ENCODE assay signal across 9 cellular contexts in genomic region chr9:129888085-129888808, GRCh38. TPM values are rescaled to one million over a fixed set of nuclear protein-coding genes. Genes with fewer than 3 reads are reported as not detected.
A peak's percentile ranks its signal among the peaks of the same experiment; 100 is the strongest.
DNase-seq lines count a peak whose midpoint lies in the region; ATAC-seq, FAIRE-seq and TF ChIP-seq lines count a peak whose summit lies in the region.
"Had no signal": no experiment of that assay in that cellular context is flagged by ENCODE, and none has a peak within 500 bp of the region (broad histone marks: within the 10 kb centered on the region; RNA-seq: fewer than 3 reads in every experiment).

No MANE protein-coding gene starts in this region.

- H3K4me1 ChIP-seq in GM12878 (ENCODE audit: control insufficient read depth, insufficient read depth, low read length) = peaks cover 88% of the 10 kb centered on the region
- peaks cover 19% of the 10 kb centered on the region for H3K4me1 ChIP-seq in prostate gland (replicated peaks)

- TF ChIP-seq EP300 in GM12878 (IDR thresholded peaks at IDR 0.05; ENCODE audit: borderline replicate concordance in 1 of 2, control insufficient read depth in 1 of 2, low read depth in 2 of 2, low read length in 2 of 2) = peak; percentile 96 to 99

- FAIRE-seq in GM19239 (lab: Jason Lieb, UNC) (peak; percentile 98), GM12878 (lab: Jason Lieb, UNC) (peak; percentile 96)

- 1% methylated on average over 26 of the region's 26 CpGs for WGBS in GM12878 (ENCODE audit: insufficient coverage, insufficient replicate concordance, low lambda C conversion rate, missing lambda C conversion rate)
- 79% methylated on average over 26 of the region's 26 CpGs for WGBS in prostate gland

- in situ Hi-C loops in GM12878 (cut with MboI) = loop anchor here (5.0 kb wide), 2 partner anchors 104 to 154 kb away; partner anchors contain the start of gene FNBP1

- TF ChIP-seq CTCF in GM12878 (IDR thresholded peaks at IDR 0.05 in 2 of 3, conservative IDR thresholded peaks at IDR 0.05 in 1 of 3; ENCODE audit: control insufficient read depth in 2 of 3, extremely low read depth in 1 of 3, insufficient read depth in 1 of 3, low read depth in 3 of 3, low read length in 3 of 3) (no peak), prostate gland (IDR thresholded peaks at IDR 0.05) (no peak)

- H3K9me3 ChIP-seq in GM12878 (replicated peaks; ENCODE audit: control insufficient read depth, insufficient read depth, low read length) (no peaks in the 10 kb centered on the region), prostate gland (no peaks in the 10 kb centered on the region)
- H3K9me3 ChIP-seq: body of pancreas had no signal

- H3K9ac ChIP-seq in GM12878 (ENCODE audit: control insufficient read depth, insufficient read depth, low read length) = peak overlapping the region; percentile 90

- RAD21 ChIA-PET in GM12878 (lab: Charles Lee; ENCODE audit: unreplicated experiment) = interaction anchor here (0.8 to 5.4 kb wide), 16 partner anchors 28 to 158 kb away, joined by 3 to 89 read pairs (median 6); no protein-coding TSS in a partner anchor

- peak; percentile 93 for TF ChIP-seq POLR2A in GM12878 (IDR thresholded peaks at IDR 0.05; ENCODE audit: low read depth, low read length)
- TF ChIP-seq POLR2A in prostate gland (IDR thresholded peaks at IDR 0.05) = no peak

- POLR2A ChIA-PET in GM12878 (lab: Charles Lee) = interaction anchor here (0.7 to 5.2 kb wide), 13 partner anchors 16 to 156 kb away, joined by 3 to 79 read pairs (median 6); no protein-coding TSS in a partner anchor

- H4K20me1 ChIP-seq in GM12878 (ENCODE audit: control insufficient read depth, insufficient read depth) = no peaks in the 10 kb centered on the region; the same call in 1 of the 2 replicates

- DNase-seq in GM19239 (ENCODE audit: insufficient read length, low spot score) (peak; percentile 36), T-helper 9 cell (peak; percentile 83), GM12878 (ENCODE audit: low read depth, low spot score) (peak; percentile 100), prostate gland (ENCODE audit: low spot score) (no peak), superior temporal gyrus (ENCODE audit: extremely low spot score) (no peak), SW 1271 (lab: John Stamatoyannopoulos, UW) (no peak), NCI-H146 treated with DMSO at 0.1 percent for 48 hours (lab: John Stamatoyannopoulos, UW; ENCODE audit: unreplicated experiment) (no peak)

- H3K27ac ChIP-seq in GM12878 (ENCODE audit: control insufficient read depth, insufficient read depth) = peak overlapping the region; percentile 96
- peak overlapping the region; percentile 8 to 65 for H3K27ac ChIP-seq in prostate gland

- peak overlapping the region; percentile 74 for H3K4me3 ChIP-seq in GM12878
- no peak overlapping the region for H3K4me3 ChIP-seq in prostate gland
- H3K4me3 ChIP-seq: body of pancreas had no signal

- peaks cover 53% of the 10 kb centered on the region for H3K79me2 ChIP-seq in GM12878 (ENCODE audit: control insufficient read depth, insufficient read depth, low read length)

- intact Hi-C loops in GM12878 (cut with micrococcal nuclease; ENCODE audit: unreplicated experiment) = loop anchor here (1.0 to 5.0 kb wide), 6 partner anchors 12 to 209 kb away; no protein-coding TSS in a partner anchor
- intact Hi-C loops in prostate gland (cut with DNase I) = loop anchor here (5.0 kb wide), 2 partner anchors 44 to 349 kb away; no protein-coding TSS in a partner anchor

- H3K27me3 ChIP-seq in GM12878 (replicated peaks in 1 of 2; ENCODE audit: control insufficient read depth in 2 of 2, insufficient read depth in 2 of 2, low read length in 1 of 2) (no peaks in the 10 kb centered on the region), prostate gland (replicated peaks; ENCODE audit: insufficient read depth) (no peaks in the 10 kb centered on the region)
- H3K27me3 ChIP-seq: body of pancreas had no signal

- H3K36me3 ChIP-seq in GM12878 (ENCODE audit: control insufficient read depth in 2 of 2, insufficient read depth in 2 of 2, low read length in 1 of 2) = peaks cover 10 to 20% of the 10 kb centered on the region in 2 experiments
- peaks cover 0 to 3% of the 10 kb centered on the region in 2 donors for H3K36me3 ChIP-seq in prostate gland

- ATAC-seq in HG03196 (IDR thresholded peaks at IDR 0.05; ENCODE audit: unreplicated experiment) (peak; percentile 50), GM12878 (peak; percentile 59)
- ATAC-seq: body of pancreas had no signal

- BruUV-seq in GM12878 (replicated peaks; lab: Mats Ljungman, UMichigan) = no TSS peak

- peak overlapping the region; percentile 100 for H3K4me2 ChIP-seq in GM12878 (ENCODE audit: control insufficient read depth, insufficient read depth)

- TF ChIP-seq RAD21 in GM12878 (IDR thresholded peaks at IDR 0.05; ENCODE audit: insufficient read depth, low read depth, low read length) = no peak

- CTCF ChIA-PET in GM12878 (lab: Yijun Ruan, JAX) = interaction anchor here (0.6 to 1.9 kb wide), 10 partner anchors 13 to 241 kb away, joined by 3 to 8 read pairs (median 3); no protein-coding TSS in a partner anchor

- no peak overlapping the region for H2AFZ ChIP-seq in GM12878 (ENCODE audit: control insufficient read depth, low read depth, low read length)

- SMC1A ChIA-PET in GM12878 (lab: Charles Lee; ENCODE audit: uncharacterized antibody, unreplicated experiment) = interaction anchor here (0.8 to 3.5 kb wide), 14 partner anchors 13 to 151 kb away, joined by 3 to 42 read pairs (median 5); no protein-coding TSS in a partner anchor

TF ChIP-seq in GM12878, 131 proteins besides CTCF, POLR2A, EP300 and RAD21 (continues in another document):
- no peak for TF ChIP-seq STAT3 (IDR thresholded peaks at IDR 0.05; ENCODE audit: low read depth, low read length)
- no peak for TF ChIP-seq BRCA1 (IDR thresholded peaks at IDR 0.05; ENCODE audit: low read depth, low read length)
- TF ChIP-seq CEBPB (IDR thresholded peaks at IDR 0.05; ENCODE audit: borderline replicate concordance in 1 of 2, low read depth in 2 of 2, low read length in 2 of 2) = no peak
- TF ChIP-seq TBL1XR1 (IDR thresholded peaks at IDR 0.05; ENCODE audit: low read depth, low read length) = peak; percentile 97
- TF ChIP-seq KLF5 (IDR thresholded peaks at IDR 0.05; ENCODE audit: partially characterized antibody) = peak; percentile 84
- TF ChIP-seq EED (IDR thresholded peaks at IDR 0.05; ENCODE audit: low read depth) = peak; percentile 100
- peak; percentile 67; the same call in 1 of the 2 replicates for TF ChIP-seq BMI1 (IDR thresholded peaks at IDR 0.05; ENCODE audit: borderline replicate concordance)

RNA-seq across cellular contexts. Expression of gene USP20, which starts 53.0 kb away (rescaled TPM):
- 11.7 and 12.6 TPM in 2 replicates for total RNA-seq in GM12878 (2013; cell fraction: nucleolus; rRNA removed)
- total RNA-seq in GM12878 (2014; rRNA removed) = 10.7 and 14.4 TPM in 2 replicates
- total RNA-seq in GM12878 (2014; rRNA removed; fragmentation: Illumina TruSeq; extraction: Trizol) = 6.4 and 7.6 TPM in 2 replicates
- 23.0 and 23.3 TPM in 2 replicates for total RNA-seq in GM12878 (2021)
- polyA plus RNA-seq in GM12878 (2011; ENCODE audit: low read depth) = 6.4 TPM
- polyA plus RNA-seq in GM12878 (2011; rRNA removed) = 4.0 and 7.5 TPM in 2 replicates
- polyA plus RNA-seq in GM12878 (2011; cell fraction: cytosol; rRNA removed) = 8.6 and 11.8 TPM in 2 replicates
- polyA plus RNA-seq in GM12878 (2011; cell fraction: nucleus; rRNA removed) = 79.9 and 80.0 TPM in 2 replicates
- polyA plus RNA-seq in GM12878 (2012) = 11.7 and 12.5 TPM in 2 replicates
- polyA plus RNA-seq in GM12878 (2014; fragmentation: Illumina TruSeq; extraction: Trizol) = 2.6 and 6.1 TPM in 2 replicates
- polyA plus RNA-seq in GM12878 (2014; fragmentation: Nextera tagmentation; extraction: Ambion mirVana) = 1 to 10 TPM in 1 of 2 experiments, under 1 TPM in 1; 0.66 to 1.1 TPM
- polyA plus RNA-seq in GM12878 (2014; rRNA removed) = 15.8 and 23.0 TPM in 2 replicates
- polyA plus RNA-seq in GM12878 (2016; fragmentation: Nextera tagmentation; extraction: Ambion mirVana) = 10 to 100 TPM; 22.3 to 22.9 TPM
- 6.4 and 11.9 TPM in 2 replicates for polyA minus RNA-seq in GM12878 (2011; rRNA and poly(A)+ RNA removed)
- polyA minus RNA-seq in GM12878 (2011; cell fraction: cytosol; rRNA and poly(A)+ RNA removed) = 4.8 and 5.2 TPM in 2 replicates
- 10.2 and 16.4 TPM in 2 replicates for polyA minus RNA-seq in GM12878 (2011; cell fraction: nucleus; rRNA and poly(A)+ RNA removed)
- 10 to 100 TPM; 34.8 to 53.5 TPM for total RNA-seq in prostate gland

RNA-seq across cellular contexts. Expression of gene C9orf78, which starts 53.2 kb away (rescaled TPM):
- total RNA-seq in GM12878 (2013; cell fraction: nucleolus; rRNA removed) = 14.4 and 17.1 TPM in 2 replicates
- total RNA-seq in GM12878 (2014; rRNA removed) = 32.6 and 36.7 TPM in 2 replicates
- 46.2 and 54.6 TPM in 2 replicates for total RNA-seq in GM12878 (2014; rRNA removed; fragmentation: Illumina TruSeq; extraction: Trizol)
- 18.9 and 23.0 TPM in 2 replicates for total RNA-seq in GM12878 (2021)
- polyA plus RNA-seq in GM12878 (2011; ENCODE audit: low read depth) = 32.0 TPM
- 41.8 and 60.7 TPM in 2 replicates for polyA plus RNA-seq in GM12878 (2011; rRNA removed)
- polyA plus RNA-seq in GM12878 (2011; cell fraction: cytosol; rRNA removed) = 20.5 and 23.6 TPM in 2 replicates
- polyA plus RNA-seq in GM12878 (2011; cell fraction: nucleus; rRNA removed) = 6.5 and 9.3 TPM in 2 replicates
- 24.9 and 32.2 TPM in 2 replicates for polyA plus RNA-seq in GM12878 (2012)
- 52.4 and 53.3 TPM in 2 replicates for polyA plus RNA-seq in GM12878 (2014; fragmentation: Illumina TruSeq; extraction: Trizol)
- polyA plus RNA-seq in GM12878 (2014; fragmentation: Nextera tagmentation; extraction: Ambion mirVana) = 10 to 100 TPM; 28.6 to 60.9 TPM
- 37.5 and 40.0 TPM in 2 replicates for polyA plus RNA-seq in GM12878 (2014; rRNA removed)
- 10 to 100 TPM; 56.9 to 59.0 TPM for polyA plus RNA-seq in GM12878 (2016; fragmentation: Nextera tagmentation; extraction: Ambion mirVana)
- 8.7 and 13.1 TPM in 2 replicates for polyA minus RNA-seq in GM12878 (2011; rRNA and poly(A)+ RNA removed)
- polyA minus RNA-seq in GM12878 (2011; cell fraction: cytosol; rRNA and poly(A)+ RNA removed) = 7.4 and 14.0 TPM in 2 replicates
- 3.7 and 7.0 TPM in 2 replicates for polyA minus RNA-seq in GM12878 (2011; cell fraction: nucleus; rRNA and poly(A)+ RNA removed)
- 10 to 100 TPM; 63.7 to 76.8 TPM for total RNA-seq in prostate gland

Comparison
In these comparisons a context has a peak if more than half of its experiments do, and no peak if none do; other contexts are left out.
1. DNase-seq: peak in GM19239 (single experiment), T-helper 9 cell (single experiment) and GM12878 (single experiment); none in prostate gland (single experiment), superior temporal gyrus (single experiment), SW 1271 (0 of 2) and NCI-H146 treated with DMSO at 0.1 percent for 48 hours (single experiment).